31 cellular contexts compared by ENCODE assay signal in the genomic region with DNA sequence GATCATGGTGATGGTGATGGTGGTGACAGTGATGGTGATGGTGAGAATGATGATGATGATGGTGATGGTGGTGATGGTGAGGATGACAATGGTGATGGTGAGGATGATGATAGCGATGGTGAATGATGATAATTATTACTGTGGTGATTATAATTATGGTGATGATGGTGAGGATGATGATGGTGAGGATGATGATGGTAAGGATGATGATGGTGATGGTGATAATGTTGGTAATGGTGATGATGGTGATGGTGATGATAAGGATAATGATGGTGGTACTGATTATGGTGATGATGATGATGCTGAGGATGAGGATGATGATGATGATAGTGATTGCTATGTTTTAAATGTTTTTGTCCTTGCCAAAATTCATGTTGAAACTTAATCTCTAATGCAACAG.
"Had no signal": no experiment of that assay in that cellular context is flagged by ENCODE, and none has a peak within 500 bp of the region (broad histone marks: within the 10 kb centered on the region; RNA-seq: fewer than 3 reads in every experiment).

No MANE protein-coding gene starts in this region.

- H3K4me1 ChIP-seq: pancreas, prostate gland, sigmoid colon, stomach, testis, thyroid gland, transverse colon, upper lobe of right lung, uterus had no signal

- H3K4me3 ChIP-seq: heart left ventricle, left lung, lung, pancreas, prostate gland, sigmoid colon, spleen, stomach, testis, thyroid gland, transverse colon, upper lobe of right lung, uterus had no signal

- H3K36me3 ChIP-seq: heart left ventricle, left lung, pancreas, prostate gland, sigmoid colon, spleen, stomach, thyroid gland, transverse colon, upper lobe of right lung, uterus had no signal

- H3K9me3 ChIP-seq: pancreas, prostate gland, sigmoid colon, stomach, testis, thyroid gland, transverse colon, upper lobe of right lung, uterus had no signal

- FAIRE-seq: islet of Langerhans, kidney, pancreas, small intestine had no signal

- H3K27me3 ChIP-seq: heart left ventricle, left lung, pancreas, sigmoid colon, spleen, stomach, testis, thyroid gland, transverse colon, upper lobe of right lung, uterus had no signal

- ATAC-seq: heart left ventricle; left colon; left lung; natural killer cell treated with Interleukin-12 subunit alpha and Interleukin-12 subunit beta and Interleukin-15 and Interleukin-18, amount 100 ng/mL, for 72 hours; pancreas; right cardiac atrium; stimulated activated memory B cell treated with anti-CD40 and anti-IgM and Interleukin-4, amounts not matched to agents 10 μg/mL and 1 μg/mL and 100 μg/mL, for 72 hours; stimulated activated naive CD8-positive, alpha-beta T cell treated with anti-CD3 and anti-CD28 coated beads, Interleukin-15, Interleukin-2, amounts not matched to agents 100 U/mL and 50 U/mL, for 24 hours; upper lobe of right lung had no signal

- H3K27ac ChIP-seq: heart left ventricle, left lung, pancreas, prostate gland, sigmoid colon, spleen, stomach, testis, thyroid gland, transverse colon, upper lobe of right lung, uterus had no signal

- DNase-seq: heart left ventricle; hypothalamus; immature natural killer cell; kidney; left colon; left lung; mesendoderm; naive B cell; nucleus accumbens; pancreas; posterior cingulate gyrus; retina; right cardiac atrium; sigmoid colon; small intestine; spleen; stimulated activated CD4-positive, alpha-beta T cell treated with anti-CD3 and anti-CD28 coated beads, Interleukin-2, amount 100 ng/mL, for 48 hours; stimulated activated CD4-positive, alpha-beta T cell treated with anti-CD3 and anti-CD28 coated beads, Interleukin-4, amount 100 ng/mL, for 4 hours; stimulated activated CD8-positive, alpha-beta memory T cell treated with anti-CD3 and anti-CD28 coated beads, Interleukin-4, amount 100 ng/mL, for 48 hours; stimulated activated naive CD8-positive, alpha-beta T cell treated with anti-CD3 and anti-CD28 coated beads, Interleukin-15, Interleukin-2, amounts not matched to agents 100 U/mL and 50 U/mL, for 24 hours; stomach; testis; thyroid gland; transverse colon; upper lobe of right lung; uterus had no signal
